ENCODE assay signal across 1 cellular context in the genomic region with DNA sequence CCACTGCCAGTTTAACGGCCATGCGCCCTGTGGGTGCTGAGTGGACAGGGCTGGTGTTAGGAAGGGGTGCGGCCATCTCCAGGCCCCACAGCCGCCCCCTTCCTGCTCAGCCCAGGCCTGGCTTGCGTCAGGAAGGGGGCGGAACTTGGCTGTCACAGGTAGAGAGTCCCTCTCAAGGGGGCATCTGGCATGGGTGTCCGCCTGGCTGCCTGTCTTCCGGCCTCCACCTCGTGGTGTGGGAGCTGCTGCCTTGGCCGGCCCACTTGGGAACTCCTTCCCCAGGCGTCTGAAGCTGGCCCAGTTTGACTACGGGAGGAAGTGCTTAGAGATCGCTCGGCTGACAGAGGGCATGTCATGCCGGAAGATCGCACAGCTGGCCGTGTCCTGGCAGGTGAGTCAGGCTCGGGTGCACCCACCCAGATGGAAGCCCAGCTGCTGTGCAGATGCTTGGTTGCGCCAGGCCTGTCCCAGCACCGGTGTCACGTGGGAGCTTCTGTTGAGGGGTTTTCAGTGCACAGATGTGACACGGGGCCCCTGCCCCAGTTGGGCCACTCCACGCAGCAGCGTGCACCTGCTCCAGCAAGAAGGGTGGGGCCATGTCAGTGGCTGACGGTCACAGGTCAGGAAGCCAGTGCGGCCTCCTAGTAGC.
TF ChIP-seq lines count a peak whose summit lies in the region.

No MANE protein-coding gene starts in this region.

TF ChIP-seq in H1, 55 proteins besides CTCF, POLR2A, EP300 and RAD21:
- TF ChIP-seq BRCA1 (IDR thresholded peaks at IDR 0.05; ENCODE audit: low read depth, low read length) (no peak), TEAD4 (IDR thresholded peaks at IDR 0.05; ENCODE audit: low read depth, low read length) (no peak), ZNF274 (IDR thresholded peaks at IDR 0.05; ENCODE audit: borderline replicate concordance, extremely low read depth, low read length) (no peak), CREB1 (IDR thresholded peaks at IDR 0.05) (no peak), RFX5 (IDR thresholded peaks at IDR 0.05; ENCODE audit: borderline replicate concordance, low read depth, low read length) (no peak), CBX8 (IDR thresholded peaks at IDR 0.05; ENCODE audit: borderline replicate concordance, low read depth, low read length) (no peak), TAF1 (IDR thresholded peaks at IDR 0.05; ENCODE audit: low read depth, low read length) (no peak), ASH2L (IDR thresholded peaks at IDR 0.05; ENCODE audit: low read length) (no peak), YY1 (IDR thresholded peaks at IDR 0.05; ENCODE audit: low read depth, low read length) (no peak), HDAC2 (IDR thresholded peaks at IDR 0.05; ENCODE audit: borderline replicate concordance in 1 of 2, low read depth in 2 of 2, low read length in 2 of 2) (no peak), CHD1 (IDR thresholded peaks at IDR 0.05; ENCODE audit: low read depth, low read length) (no peak), POU5F1 (IDR thresholded peaks at IDR 0.05; ENCODE audit: low read depth, low read length) (no peak), BCL11A (IDR thresholded peaks at IDR 0.05; ENCODE audit: low read depth in 2 of 2, low read length in 2 of 2) (no peak), MAFK (IDR thresholded peaks at IDR 0.05; ENCODE audit: low read depth, low read length) (no peak), FOSL1 (IDR thresholded peaks at IDR 0.05; ENCODE audit: insufficient read depth, low read depth, low read length) (no peak), SP2 (IDR thresholded peaks at IDR 0.05; ENCODE audit: low read length) (no peak)
